Comparison of ENCODE assay signal across 8 cellular contexts in the genomic region with DNA sequence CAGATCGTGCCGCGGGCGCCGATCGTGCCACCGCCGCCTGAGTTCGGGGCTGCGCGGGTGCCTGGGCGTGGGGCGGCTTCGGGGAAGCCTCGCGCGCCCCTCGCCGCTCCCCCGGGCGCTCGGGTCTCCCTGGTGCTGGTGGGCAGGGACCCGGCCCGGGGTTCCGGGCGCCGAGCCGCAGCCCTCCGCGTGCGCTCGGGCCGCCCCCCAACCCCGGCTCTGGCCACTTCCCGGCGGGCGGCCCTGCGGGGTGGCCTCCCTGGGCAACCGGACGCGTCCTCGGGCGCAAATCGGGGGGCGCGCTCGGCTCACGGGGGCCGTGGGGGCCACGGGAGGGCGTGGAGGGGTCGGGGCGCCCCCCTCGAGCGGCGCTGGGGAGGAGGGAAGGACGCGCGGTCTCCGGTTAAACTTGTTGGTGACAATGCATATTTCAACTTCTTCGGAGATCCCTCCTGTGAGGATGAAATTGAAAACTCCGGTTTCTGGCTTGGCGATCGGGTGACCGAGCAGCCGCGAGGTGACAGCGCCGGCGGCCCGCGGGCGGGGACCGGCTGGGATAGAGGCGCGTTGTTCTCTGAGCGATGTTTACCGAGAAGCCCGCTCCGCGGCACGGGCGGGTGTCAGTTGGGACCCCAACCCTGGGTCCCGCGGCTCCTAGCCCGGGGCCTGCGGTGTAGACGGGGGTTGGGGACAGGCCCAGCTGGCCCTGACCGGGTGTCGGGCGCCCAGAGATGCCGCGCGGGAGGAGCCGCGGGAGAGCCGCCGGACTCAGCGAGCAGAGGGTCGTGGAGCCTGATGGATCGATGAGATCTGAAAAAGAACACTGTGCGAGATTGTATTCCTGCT. TPM values are rescaled to one million over a fixed set of nuclear protein-coding genes. Genes with fewer than 3 reads are reported as not detected.
DNase-seq lines count a peak whose midpoint lies in the region; ATAC-seq, FAIRE-seq and TF ChIP-seq lines count a peak whose summit lies in the region.

No MANE protein-coding gene starts in this region.

- peak overlapping the region; percentile 99; the same call in 1 of the 2 replicates for H3K23ac ChIP-seq in IMR-90 (ENCODE audit: low read depth, low read length)

- in situ Hi-C loops in IMR-90 (cut with MboI; ENCODE audit: low sequenced_read_pairs) (loop anchor here (10.0 kb wide), 1 partner anchor 152 kb away; no protein-coding TSS in a partner anchor), HepG2 (cut with HindIII; ENCODE audit: extremely low pct_ligation_motif_present, low pct_unique_long_range_greater_than_20kb) (no loop called here)

- H2BK15ac ChIP-seq in IMR-90 (ENCODE audit: low read depth, low read length): no peak overlapping the region

- peak overlapping the region; percentile 62 for H3K18ac ChIP-seq in IMR-90 (ENCODE audit: low read depth, low read length)

- CTCF ChIA-PET in IMR-90 (lab: Yijun Ruan, JAX): no interaction called here
- CTCF ChIA-PET in HepG2 (lab: Yijun Ruan, JAX; ENCODE audit: low intra/inter-chr PET ratio, low total read pairs): no interaction called here

- H3K9ac ChIP-seq in IMR-90 (ENCODE audit: low read depth, low read length) (peak overlapping the region; percentile 72), HepG2 (ENCODE audit: insufficient read depth, low read depth, low read length) (peak overlapping the region; percentile 78), stomach smooth muscle (ENCODE audit: low read length in 2 of 2) (peak overlapping the region; percentile 58)

- intact Hi-C loops in IMR-90 (cut with micrococcal nuclease) (loop anchor here (1.0 to 2.0 kb wide), 3 partner anchors 44 to 402 kb away; no protein-coding TSS in a partner anchor), HepG2 (cut with micrococcal nuclease; ENCODE audit: unreplicated experiment) (loop anchor here (2.0 to 5.0 kb wide), 4 partner anchors 48 to 275 kb away; no protein-coding TSS in a partner anchor)

- H3K36me3 ChIP-seq in BE2C (no peaks in the 10 kb centered on the region), IMR-90 (ENCODE audit: control insufficient read depth, insufficient read depth, low read length) (peaks cover 15% of the 10 kb centered on the region), HepG2 (replicated peaks in 1 of 2; ENCODE audit: control insufficient read depth in 1 of 2, insufficient read depth in 2 of 2, low read length in 2 of 2) (peaks cover 4 to 14% of the 10 kb centered on the region in 2 experiments; a peak in 4 of 5 replicates), stomach smooth muscle (ENCODE audit: control insufficient read depth in 2 of 2, insufficient read depth in 2 of 2, low read length in 2 of 2) (no peaks in the 10 kb centered on the region)

- peaks cover 19% of the 10 kb centered on the region for H3K4me1 ChIP-seq in BE2C
- H3K4me1 ChIP-seq in IMR-90 (ENCODE audit: control insufficient read depth, insufficient read depth, low read length): peaks cover 37% of the 10 kb centered on the region
- peaks cover 65% of the 10 kb centered on the region for H3K4me1 ChIP-seq in HepG2 (ENCODE audit: insufficient read depth, low read length)
- H3K4me1 ChIP-seq in stomach smooth muscle (ENCODE audit: control insufficient read depth, insufficient read depth, low read length): peaks cover 24% of the 10 kb centered on the region

- peaks cover 13 to 30% of the 10 kb centered on the region in 2 experiments; a peak in 3 of 4 replicates for H3K79me1 ChIP-seq in IMR-90 (ENCODE audit: low read depth in 1 of 2, low read length in 2 of 2)

- ATAC-seq in IMR-90 (ENCODE audit: low read depth) (peak; percentile 1; the same call in 1 of the 2 replicates), HepG2 (peak; percentile 31), GM19452 (IDR thresholded peaks at IDR 0.05; ENCODE audit: unreplicated experiment) (no peak), HG02884 (IDR thresholded peaks at IDR 0.05; ENCODE audit: unreplicated experiment) (no peak)

- H2BK120ac ChIP-seq in IMR-90 (ENCODE audit: low read depth, low read length): peak overlapping the region; percentile 28

- H3K27me3 ChIP-seq in BE2C: no peaks in the 10 kb centered on the region
- H3K27me3 ChIP-seq in IMR-90 (ENCODE audit: control insufficient read depth, insufficient read depth, low read length): no peaks in the 10 kb centered on the region
- H3K27me3 ChIP-seq in HepG2 (ENCODE audit: control insufficient read depth in 1 of 2, insufficient read depth in 2 of 2, low read length in 2 of 2): no peaks in the 10 kb centered on the region; a peak in 2 of 5 replicates
- no peaks in the 10 kb centered on the region for H3K27me3 ChIP-seq in stomach smooth muscle (ENCODE audit: control insufficient read depth in 1 of 2, insufficient read depth in 2 of 2, low read length in 2 of 2)

- 0% methylated on average over 11 of the region's 102 CpGs; no CpG with 5 or more reads in 1 of the 2 experiments for WGBS in IMR-90 (ENCODE audit: extremely low coverage in 2 of 2, insufficient read length in 1 of 2), 2 experiments
- WGBS in HepG2 (ENCODE audit: low lambda C conversion rate): under 1% methylated on average over 73 of the region's 102 CpGs

- H2AK9ac ChIP-seq in IMR-90 (replicated peaks; ENCODE audit: low read depth, low read length, poor library complexity): peak overlapping the region; percentile 90

- BruUV-seq in IMR-90 (replicated peaks; lab: Mats Ljungman, UMichigan): no TSS peak
- BruUV-seq in HepG2 (replicated peaks; lab: Mats Ljungman, UMichigan): TSS peak; percentile 47

- peak overlapping the region; percentile 71 for H4K91ac ChIP-seq in IMR-90 (ENCODE audit: insufficient read depth, low read depth, low read length)

- TF ChIP-seq RAD21 in IMR-90 (IDR thresholded peaks at IDR 0.05; ENCODE audit: low read length): no peak
- TF ChIP-seq RAD21 in HepG2 (CRISPR knock-in tag; IDR thresholded peaks at IDR 0.05): peak; percentile 21

- H3K4me2 ChIP-seq in IMR-90 (ENCODE audit: low read depth, low read length) (peak overlapping the region; percentile 84; the same call in 1 of the 2 replicates), HepG2 (ENCODE audit: low read depth, low read length) (peak overlapping the region; percentile 92)

- dilution Hi-C loops in IMR-90 (cut with HindIII; ENCODE audit: low sequenced_read_pairs, unreplicated experiment): no loop called here

- H2BK20ac ChIP-seq in IMR-90 (ENCODE audit: low read depth, low read length): no peak overlapping the region

- H4K5ac ChIP-seq in IMR-90 (ENCODE audit: low read depth, low read length): peak overlapping the region; percentile 12

- peaks cover 53% of the 10 kb centered on the region for H3K79me2 ChIP-seq in HepG2 (ENCODE audit: insufficient read depth, low read length)

- H3K4ac ChIP-seq in IMR-90 (ENCODE audit: low read depth, low read length): peak overlapping the region; percentile 94

- H2AFZ ChIP-seq in IMR-90 (replicated peaks; ENCODE audit: low read length, poor library complexity) (peak overlapping the region; percentile 34), HepG2 (ENCODE audit: low read length) (no peak overlapping the region)

- peak overlapping the region; percentile 81 for H3K4me3 ChIP-seq in BE2C (ENCODE audit: low read depth, low read length)
- peak overlapping the region; percentile 56 for H3K4me3 ChIP-seq in IMR-90 (ENCODE audit: insufficient read depth, low read depth, low read length)
- peak overlapping the region; percentile 70 to 79 for H3K4me3 ChIP-seq in cardiac fibroblast (replicated peaks in 1 of 2; ENCODE audit: low read depth in 2 of 2, low read length in 2 of 2)
- peak overlapping the region; percentile 74 to 93 (median 76) for H3K4me3 ChIP-seq in HepG2 (replicated peaks in 1 of 3; ENCODE audit: insufficient read depth in 1 of 3, low read depth in 2 of 3, low read length in 3 of 3)
- H3K4me3 ChIP-seq in stomach smooth muscle (ENCODE audit: low read length in 2 of 2): peak overlapping the region; percentile 68 to 82

- no peak for FAIRE-seq in HepG2 (lab: Jason Lieb, UNC)

- H4K20me1 ChIP-seq in IMR-90 (ENCODE audit: insufficient read depth, low read length) (peaks cover 45% of the 10 kb centered on the region), HepG2 (ENCODE audit: insufficient read depth, low read length) (peaks cover 34% of the 10 kb centered on the region)

- no peaks in the 10 kb centered on the region for H3K9me3 ChIP-seq in BE2C
- no peaks in the 10 kb centered on the region for H3K9me3 ChIP-seq in IMR-90 (ENCODE audit: control insufficient read depth, insufficient read depth, low read length)
- H3K9me3 ChIP-seq in HepG2 (ENCODE audit: low read length): no peaks in the 10 kb centered on the region
- no peaks in the 10 kb centered on the region for H3K9me3 ChIP-seq in stomach smooth muscle (ENCODE audit: control insufficient read depth in 2 of 2, low read length in 2 of 2)

- DNase-seq in BE2C: peak; percentile 54
- DNase-seq in IMR-90: no peak
- DNase-seq in cardiac fibroblast (ENCODE audit: low read depth in 2 of 2): no peak
- no peak for DNase-seq in HepG2 (ENCODE audit: low spot score)
- no peak for DNase-seq in SW480 (ENCODE audit: low spot score)

- H3K27ac ChIP-seq in IMR-90 (ENCODE audit: insufficient read depth, low read length) (peak overlapping the region; percentile 96), HepG2 (ENCODE audit: extremely low read length, insufficient read depth, low read length) (peak overlapping the region; percentile 56), stomach smooth muscle (ENCODE audit: low read length) (peak overlapping the region; percentile 46)

- H3K14ac ChIP-seq in IMR-90 (replicated peaks; ENCODE audit: low read depth, low read length): peak overlapping the region; percentile 97

- peak overlapping the region; percentile 91 for H2BK5ac ChIP-seq in IMR-90 (ENCODE audit: low read depth, low read length, poor library complexity, severe bottlenecking)

- TF ChIP-seq POLR2A in IMR-90 (IDR thresholded peaks at IDR 0.05; ENCODE audit: low read depth, low read length): no peak
- TF ChIP-seq POLR2A in HepG2 (IDR thresholded peaks at IDR 0.05; ENCODE audit: insufficient read depth in 1 of 2, low read depth in 2 of 2, low read length in 2 of 2): no peak

- TF ChIP-seq CTCF in BE2C (IDR thresholded peaks at IDR 0.05; ENCODE audit: low read depth, low read length) (no peak), IMR-90 (conservative IDR thresholded peaks at IDR 0.05; ENCODE audit: low read depth, low read length) (no peak), cardiac fibroblast (IDR thresholded peaks at IDR 0.05; ENCODE audit: low read depth, low read length) (no peak), HepG2 (CRISPR knock-in tag; IDR thresholded peaks at IDR 0.05) (no peak)

- H4K8ac ChIP-seq in IMR-90 (ENCODE audit: low read depth in 2 of 2, low read length in 2 of 2): peak overlapping the region; percentile 74 to 76; a peak in 3 of 4 replicates

- peak overlapping the region; percentile 95 for H3K56ac ChIP-seq in IMR-90 (ENCODE audit: extremely low read depth, insufficient read depth, low read length)

- H3K9me1 ChIP-seq in IMR-90 (ENCODE audit: insufficient read depth, low read length): peaks cover 29% of the 10 kb centered on the region

- POLR2A ChIA-PET in IMR-90 (lab: Charles Lee; ENCODE audit: unreplicated experiment) (interaction anchor here (0.6 to 1.0 kb wide), 3 partner anchors 48 to 278 kb away, joined by 4 to 9 read pairs (median 8); no protein-coding TSS in a partner anchor), HepG2 (lab: Yijun Ruan, JAX) (interaction anchor here (1.0 to 8.7 kb wide), 8 partner anchors 15 to 258 kb away, joined by 3 to 53 read pairs (median 7); no protein-coding TSS in a partner anchor)

- no peak for TF ChIP-seq EP300 in HepG2 (IDR thresholded peaks at IDR 0.05; ENCODE audit: low read depth in 2 of 2, low read length in 2 of 2)
- no peak for TF ChIP-seq EP300 in HepG2 (CRISPR knock-in tag; IDR thresholded peaks at IDR 0.05; ENCODE audit: borderline replicate concordance)

- H2AK5ac ChIP-seq in IMR-90 (ENCODE audit: low read depth, low read length): peak overlapping the region; percentile 29

RNA-seq across cellular contexts. Expression of a gene that starts 0.7 kb away (rescaled TPM):
- polyA plus RNA-seq in BE2C (2012; ENCODE audit: insufficient read depth, insufficient read length, low read depth): 9.0 TPM
- total RNA-seq in IMR-90 (2012; rRNA removed) (112 and 122 TPM in 2 replicates), HepG2 (2016; rRNA removed; fragmentation: Illumina TruSeq; extraction: Trizol) (34.6 and 44.3 TPM in 2 replicates)
- polyA plus RNA-seq in IMR-90 (2012; rRNA removed) (101 and 104 TPM in 2 replicates), HepG2 (2011; rRNA removed) (99.1 and 101 TPM in 2 replicates)
- polyA plus RNA-seq in IMR-90 (2012; cell fraction: cytosol; rRNA removed): 62.6 and 79.6 TPM in 2 replicates
- 63.9 and 105 TPM in 2 replicates for polyA plus RNA-seq in IMR-90 (2012; cell fraction: nucleus; rRNA removed; ENCODE audit: low replicate concordance)
- 10.1 and 13.4 TPM in 2 replicates for total RNA-seq in HepG2 (2016; cell fraction: cytosol; rRNA removed; fragmentation: Illumina TruSeq; extraction: Trizol; ENCODE audit: low read depth)
- total RNA-seq in HepG2 (2016; cell fraction: insoluble cytoplasmic fraction; rRNA removed; fragmentation: Illumina TruSeq; extraction: Trizol): 33.4 and 38.6 TPM in 2 replicates
- 23.4 and 24.2 TPM in 2 replicates for total RNA-seq in HepG2 (2016; cell fraction: membrane; rRNA removed; fragmentation: Illumina TruSeq; extraction: Trizol)
- 29.3 and 37.6 TPM in 2 replicates for total RNA-seq in HepG2 (2016; cell fraction: nucleus; rRNA removed; fragmentation: Illumina TruSeq; extraction: Trizol)
- 62.2 and 70.2 TPM in 2 replicates for polyA plus RNA-seq in HepG2 (2011; cell fraction: cytosol; rRNA removed)
- 57.3 and 58.3 TPM in 2 replicates for polyA plus RNA-seq in HepG2 (2011; cell fraction: nucleus; rRNA removed)
- polyA plus RNA-seq in HepG2 (2012): 54.2 and 63.2 TPM in 2 replicates
- polyA plus RNA-seq in HepG2 (2016; cell fraction: cytosol; fragmentation: Illumina TruSeq; extraction: Trizol; ENCODE audit: low read depth): 12.1 and 15.0 TPM in 2 replicates
- polyA plus RNA-seq in HepG2 (2016; cell fraction: insoluble cytoplasmic fraction; fragmentation: Illumina TruSeq; extraction: Trizol; ENCODE audit: low read depth): 41.4 and 47.1 TPM in 2 replicates
- 16.0 and 16.3 TPM in 2 replicates for polyA plus RNA-seq in HepG2 (2016; cell fraction: membrane; fragmentation: Illumina TruSeq; extraction: Trizol; ENCODE audit: low read depth)
- polyA plus RNA-seq in HepG2 (2016; cell fraction: nucleus; fragmentation: Illumina TruSeq; extraction: Trizol; ENCODE audit: insufficient read depth, low read depth): 33.7 and 37.2 TPM in 2 replicates
- polyA minus RNA-seq in HepG2 (2011; rRNA and poly(A)+ RNA removed; ENCODE audit: low replicate concordance): 50.3 and 196 TPM in 2 replicates
- polyA minus RNA-seq in HepG2 (2011; cell fraction: cytosol; rRNA and poly(A)+ RNA removed): 58.1 and 67.7 TPM in 2 replicates
- 92.1 and 100 TPM in 2 replicates for polyA minus RNA-seq in HepG2 (2011; cell fraction: nucleus; rRNA and poly(A)+ RNA removed)

Comparison
In these comparisons a context has a peak if more than half of its experiments do, and no peak if none do; other contexts are left out.
1. ATAC-seq: peak in IMR-90 (single experiment) and HepG2 (single experiment); none in GM19452 (single experiment) and HG02884 (single experiment).
2. H3K27ac ChIP-seq: peak in every context shown above with its lines; median percentile 96 in IMR-90; 56 in HepG2; 46 in stomach smooth muscle.
3. Peak in every context shown above with its lines, with median percentiles within 50 percentile points of each other: H3K4me3 ChIP-seq and H3K9ac ChIP-seq.